8 cellular contexts compared by ENCODE assay signal in genomic region chr10:100743626-100744135, GRCh38. TPM values are rescaled to one million over a fixed set of nuclear protein-coding genes. Genes with fewer than 3 reads are reported as not detected.
DNase-seq lines count a peak whose midpoint lies in the region; ATAC-seq and TF ChIP-seq lines count a peak whose summit lies in the region.

No MANE protein-coding gene starts in this region.

- no peak overlapping the region for H2BK12ac ChIP-seq in trophoblast cell (ENCODE audit: low read length)

- H3K4me3 Mint-ChIP-seq in CD4-positive, CD25-positive, alpha-beta regulatory T cell: peak overlapping the region in 1 of 4 donors; percentile 31

- H3K27me3 ChIP-seq in CD4-positive, CD25-positive, alpha-beta regulatory T cell (ENCODE audit: control insufficient read depth, insufficient read depth, low read length): peaks cover 20% of the 10 kb centered on the region
- H3K27me3 ChIP-seq in trophoblast cell (ENCODE audit: insufficient read depth, low read length): peaks cover 93% of the 10 kb centered on the region

- no peak overlapping the region for H4K91ac ChIP-seq in trophoblast cell (ENCODE audit: low read depth, low read length)

- DNase-seq in CD4-positive, CD25-positive, alpha-beta regulatory T cell: peak in 2 of 3 donors; percentile 33 to 77
- DNase-seq in GM20000 (ENCODE audit: low spot score) (peak; percentile 89), NCI-H82 treated with DMSO at 0.1 percent for 48 hours (lab: John Stamatoyannopoulos, UW; ENCODE audit: unreplicated experiment) (peak; percentile 13), fibroblast of villous mesenchyme (ENCODE audit: low read depth) (peak; percentile 65), trophoblast cell (peak; percentile 45 to 74), amniotic stem cell (lab: John Stamatoyannopoulos, UW) (no peak)
- DNase-seq in activated CD8-positive, alpha-beta memory T cell treated with anti-CD3 and anti-CD28 coated beads, Interleukin-2, amount 50 U/mL, for 1 hour (ENCODE audit: extremely low read depth): peak; percentile 10

- H2BK5ac ChIP-seq in trophoblast cell (ENCODE audit: low read depth, low read length, poor library complexity): no peak overlapping the region

- no peak overlapping the region for H3K23ac ChIP-seq in trophoblast cell (ENCODE audit: low read length)

- peaks cover 85% of the 10 kb centered on the region for H3K27me3 Mint-ChIP-seq in CD4-positive, CD25-positive, alpha-beta regulatory T cell

- WGBS in trophoblast cell (ENCODE audit: extremely low coverage, insufficient coverage, insufficient read length): no CpG with 5 or more reads among the region's 16 CpGs

- no peak overlapping the region for H4K12ac ChIP-seq in trophoblast cell (ENCODE audit: low read depth, low read length)

- no peaks in the 10 kb centered on the region for H3K79me2 ChIP-seq in trophoblast cell (ENCODE audit: control insufficient read depth, insufficient read depth, low read length, poor library complexity)

- H3K18ac ChIP-seq in trophoblast cell (ENCODE audit: low read length): no peak overlapping the region

- H3K9me3 ChIP-seq in CD4-positive, CD25-positive, alpha-beta regulatory T cell (ENCODE audit: control insufficient read depth in 2 of 2, low read length in 2 of 2): no peaks in the 10 kb centered on the region
- peaks cover 3% of the 10 kb centered on the region for H3K9me3 ChIP-seq in trophoblast cell (ENCODE audit: insufficient read depth, low read depth, low read length)

- no peak overlapping the region for H2AK5ac ChIP-seq in trophoblast cell (ENCODE audit: low read length)

- no peaks in the 10 kb centered on the region for H3K36me3 ChIP-seq in CD4-positive, CD25-positive, alpha-beta regulatory T cell (ENCODE audit: control insufficient read depth, insufficient read depth, low read length)
- H3K36me3 ChIP-seq in trophoblast cell (ENCODE audit: control insufficient read depth in 1 of 2, insufficient read depth in 2 of 2, low read length in 2 of 2): no peaks in the 10 kb centered on the region

- no peak overlapping the region for H2BK120ac ChIP-seq in trophoblast cell (ENCODE audit: insufficient read depth, low read length, poor library complexity)

- no peak overlapping the region for H2AFZ ChIP-seq in trophoblast cell (ENCODE audit: insufficient read depth, low read length, poor library complexity)

- no peak overlapping the region for H3K4me3 ChIP-seq in CD4-positive, CD25-positive, alpha-beta regulatory T cell (ENCODE audit: low read depth, low read length)
- H3K4me3 ChIP-seq in fibroblast of villous mesenchyme (ENCODE audit: low read depth, low read length) (no peak overlapping the region), trophoblast cell (ENCODE audit: low read depth, low read length) (no peak overlapping the region)

- no peaks in the 10 kb centered on the region for H3K79me1 ChIP-seq in trophoblast cell (ENCODE audit: low read length)

- H3K4me2 ChIP-seq in trophoblast cell (ENCODE audit: low read length): no peak overlapping the region

- no peak overlapping the region for H3K27ac ChIP-seq in CD4-positive, CD25-positive, alpha-beta regulatory T cell (ENCODE audit: insufficient read depth, low read length, poor library complexity, severe bottlenecking)
- no peak overlapping the region for H3K27ac ChIP-seq in trophoblast cell (ENCODE audit: low read depth, low read length)

- H3K4me1 ChIP-seq in CD4-positive, CD25-positive, alpha-beta regulatory T cell (ENCODE audit: control insufficient read depth, insufficient read depth, low read length, poor library complexity, severe bottlenecking): peaks cover 36% of the 10 kb centered on the region
- H3K4me1 ChIP-seq in trophoblast cell (ENCODE audit: control insufficient read depth in 1 of 2, insufficient read depth in 2 of 2, low read length in 2 of 2): peaks cover 0 to 2% of the 10 kb centered on the region in 2 experiments

- no peak overlapping the region for H3K27ac Mint-ChIP-seq in CD4-positive, CD25-positive, alpha-beta regulatory T cell

- no peak overlapping the region for H3K4ac ChIP-seq in trophoblast cell (ENCODE audit: low read depth, low read length)

- H3K9ac ChIP-seq in trophoblast cell (ENCODE audit: low read length): no peak overlapping the region

- no peak overlapping the region for H4K8ac ChIP-seq in trophoblast cell (ENCODE audit: low read depth, low read length)

- peaks cover 6 to 49% (median 13%) of the 10 kb centered on the region in 4 donors for H3K4me1 Mint-ChIP-seq in CD4-positive, CD25-positive, alpha-beta regulatory T cell

- TF ChIP-seq CTCF in GM20000 (IDR thresholded peaks at IDR 0.05; ENCODE audit: extremely low read depth, missing control alignments): peak; percentile 71
- TF ChIP-seq CTCF in fibroblast of villous mesenchyme (IDR thresholded peaks at IDR 0.05; ENCODE audit: insufficient read depth, low read depth, low read length): peak; percentile 77

- peaks cover 0 to 7% (median 0%) of the 10 kb centered on the region in 7 donors for H3K9me3 Mint-ChIP-seq in CD4-positive, CD25-positive, alpha-beta regulatory T cell

- H3K36me3 Mint-ChIP-seq in CD4-positive, CD25-positive, alpha-beta regulatory T cell: peaks cover 4% of the 10 kb centered on the region

- no peak overlapping the region for H3K14ac ChIP-seq in trophoblast cell (ENCODE audit: low read length)

- peak; percentile 50 to 51 for ATAC-seq in CD4-positive, CD25-positive, alpha-beta regulatory T cell (ENCODE audit: low read depth in 2 of 2)
- ATAC-seq in GM19395 (IDR thresholded peaks at IDR 0.05; ENCODE audit: unreplicated experiment): no peak

RNA-seq across cellular contexts. Expression of gene PAX2, which starts 1.7 kb away (rescaled TPM):
- total RNA-seq in CD4-positive, CD25-positive, alpha-beta regulatory T cell: not detected
- polyA plus RNA-seq in CD4-positive, CD25-positive, alpha-beta regulatory T cell: under 1 TPM in 1 of 4 donors, not detected in 3; 0.08 TPM
- not detected in 2 replicates for total RNA-seq in fibroblast of villous mesenchyme
- 0.01 TPM in 1 of 2 replicates, not detected in the other for polyA plus RNA-seq in trophoblast cell (2013)
